23 cellular contexts compared by ENCODE assay signal in the genomic region with DNA sequence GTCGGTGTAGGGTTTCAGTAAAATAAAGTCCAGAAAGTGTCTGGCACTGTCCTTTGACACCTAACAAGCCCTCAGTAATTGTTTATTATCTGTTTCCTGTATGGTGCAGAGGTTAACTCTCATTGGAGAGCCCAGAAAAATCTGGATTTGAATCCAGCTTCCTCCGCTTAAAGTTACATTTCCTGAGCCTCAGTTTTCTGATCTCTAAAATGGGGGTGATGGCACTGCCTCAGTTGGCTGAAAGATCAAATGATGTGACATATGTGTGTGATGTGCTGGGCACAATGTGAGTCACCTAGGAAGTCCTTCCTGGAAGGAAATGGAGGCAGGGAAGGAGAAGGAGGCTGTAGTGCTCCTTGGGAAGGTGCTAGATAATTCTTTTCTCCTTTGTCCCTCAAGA. TPM values are rescaled to one million over a fixed set of nuclear protein-coding genes. Genes with fewer than 3 reads are reported as not detected.
DNase-seq lines count a peak whose midpoint lies in the region; TF ChIP-seq lines count a peak whose summit lies in the region.
"Had no signal": no experiment of that assay in that cellular context is flagged by ENCODE, and none has a peak within 500 bp of the region (broad histone marks: within the 10 kb centered on the region; RNA-seq: fewer than 3 reads in every experiment).

No MANE protein-coding gene starts in this region.

- H3K36me3 ChIP-seq in BLaER1 treated with 17β-estradiol and CSF1 and Interleukin-3, amounts not matched to agents 10 nM and 100 nM: no peaks in the 10 kb centered on the region
- H3K36me3 ChIP-seq in WERI-Rb-1: no peaks in the 10 kb centered on the region
- H3K36me3 ChIP-seq: BE2C, BLaER1 had no signal

- peaks cover 0 to 2% (median 0%) of the 10 kb centered on the region in 7 donors for H3K9me3 Mint-ChIP-seq in CD14-positive monocyte
- H3K9me3 Mint-ChIP-seq in dendritic cell treated with granulocyte-macrophage colony-stimulating factor and Interleukin-4, amounts not matched to agents 40 ng/mL and 50 ng/mL, for 4 days: no peaks in the 10 kb centered on the region
- peaks cover 5% of the 10 kb centered on the region for H3K9me3 Mint-ChIP-seq in type B pancreatic cell
- H3K9me3 Mint-ChIP-seq: CD4-positive, alpha-beta memory T cell; CD4-positive, CD25-positive, alpha-beta regulatory T cell; CD8-positive, alpha-beta memory T cell had no signal

- no peak overlapping the region for H3K4me3 ChIP-seq in BLaER1 treated with 17β-estradiol and CSF1 and Interleukin-3, amounts not matched to agents 10 nM and 100 nM
- no peak overlapping the region for H3K4me3 ChIP-seq in WERI-Rb-1 (ENCODE audit: low read depth, low read length)
- H3K4me3 ChIP-seq: BLaER1 had no signal

- peak overlapping the region in 2 of 11 experiments; percentile 3 to 24; a peak in 3 of 22 replicates for H3K9ac ChIP-seq in BLaER1 treated with 17β-estradiol and CSF1 and Interleukin-3, amounts not matched to agents 10 nM and 100 nM
- H3K9ac ChIP-seq: BLaER1 had no signal

- H3K4me1 ChIP-seq in BLaER1 treated with 17β-estradiol and CSF1 and Interleukin-3, amounts not matched to agents 10 nM and 100 nM: peaks cover 27 to 56% (median 40%) of the 10 kb centered on the region in 10 experiments
- H3K4me1 ChIP-seq: BE2C had no signal

- peak overlapping the region in 4 of 7 donors; percentile 72 to 93 (median 78) for H3K27ac Mint-ChIP-seq in CD14-positive monocyte
- peak overlapping the region; percentile 69 for H3K27ac Mint-ChIP-seq in dendritic cell treated with granulocyte-macrophage colony-stimulating factor and Interleukin-4, amounts not matched to agents 40 ng/mL and 50 ng/mL, for 4 days
- no peak overlapping the region for H3K27ac Mint-ChIP-seq in type B pancreatic cell
- H3K27ac Mint-ChIP-seq: CD4-positive, CD25-positive, alpha-beta regulatory T cell; CD8-positive, alpha-beta memory T cell had no signal

- no peak for TF ChIP-seq CTCF in CD14-positive monocyte (IDR thresholded peaks at IDR 0.05)
- TF ChIP-seq CTCF in WERI-Rb-1 (IDR thresholded peaks at IDR 0.05; ENCODE audit: low read depth, low read length): no peak
- no peak for TF ChIP-seq CTCF in type B pancreatic cell (conservative IDR thresholded peaks at IDR 0.05)

- H3K4me1 Mint-ChIP-seq in CD14-positive monocyte: peaks cover 40% of the 10 kb centered on the region
- peaks cover 44% of the 10 kb centered on the region for H3K4me1 Mint-ChIP-seq in dendritic cell treated with granulocyte-macrophage colony-stimulating factor and Interleukin-4, amounts not matched to agents 40 ng/mL and 50 ng/mL, for 4 days (ENCODE audit: low read depth)
- H3K4me1 Mint-ChIP-seq in type B pancreatic cell (ENCODE audit: unreplicated experiment): peaks cover 5% of the 10 kb centered on the region

- H3K36me3 Mint-ChIP-seq in CD14-positive monocyte: no peaks in the 10 kb centered on the region
- H3K36me3 Mint-ChIP-seq in dendritic cell treated with granulocyte-macrophage colony-stimulating factor and Interleukin-4, amounts not matched to agents 40 ng/mL and 50 ng/mL, for 4 days (ENCODE audit: low read depth): no peaks in the 10 kb centered on the region
- H3K36me3 Mint-ChIP-seq in type B pancreatic cell: no peaks in the 10 kb centered on the region
- H3K36me3 Mint-ChIP-seq: CD4-positive, alpha-beta memory T cell; CD4-positive, CD25-positive, alpha-beta regulatory T cell; CD8-positive, alpha-beta memory T cell had no signal

- no peaks in the 10 kb centered on the region for H3K9me3 ChIP-seq in BLaER1 treated with 17β-estradiol and CSF1 and Interleukin-3, amounts not matched to agents 10 nM and 100 nM (replicated peaks in 1 of 11)
- no peaks in the 10 kb centered on the region for H3K9me3 ChIP-seq in WERI-Rb-1 (ENCODE audit: severe bottlenecking)
- H3K9me3 ChIP-seq: BE2C, BLaER1 had no signal

- H3K4me3 Mint-ChIP-seq in CD14-positive monocyte: no peak overlapping the region
- H3K4me3 Mint-ChIP-seq in dendritic cell treated with granulocyte-macrophage colony-stimulating factor and Interleukin-4, amounts not matched to agents 40 ng/mL and 50 ng/mL, for 4 days: no peak overlapping the region
- no peak overlapping the region for H3K4me3 Mint-ChIP-seq in type B pancreatic cell
- H3K4me3 Mint-ChIP-seq: CD4-positive, alpha-beta memory T cell; CD4-positive, CD25-positive, alpha-beta regulatory T cell; CD8-positive, alpha-beta memory T cell had no signal

- intact Hi-C loops in CD14-positive monocyte (cut with micrococcal nuclease): loop anchor here (5.0 to 10.0 kb wide), 2 partner anchors 223 to 310 kb away; no protein-coding TSS in a partner anchor
- intact Hi-C loops in dendritic cell treated with granulocyte-macrophage colony-stimulating factor and Interleukin-4, amounts not matched to agents 40 ng/mL and 50 ng/mL, for 4 days (cut with micrococcal nuclease): loop anchor here (5.0 to 10.0 kb wide), 2 partner anchors 93 to 325 kb away; no protein-coding TSS in a partner anchor

- H3K27me3 Mint-ChIP-seq in CD14-positive monocyte (ENCODE audit: low read depth in 3 of 3): peaks cover 0 to 2% (median 2%) of the 10 kb centered on the region in 3 donors
- H3K27me3 Mint-ChIP-seq in dendritic cell treated with granulocyte-macrophage colony-stimulating factor and Interleukin-4, amounts not matched to agents 40 ng/mL and 50 ng/mL, for 4 days: no peaks in the 10 kb centered on the region
- peaks cover 15% of the 10 kb centered on the region for H3K27me3 Mint-ChIP-seq in type B pancreatic cell

- DNase-seq in CD14-positive monocyte (ENCODE audit: low spot score) (no peak), WERI-Rb-1 (no peak), UCSD-AML1 (lab: John Stamatoyannopoulos, UW; ENCODE audit: unreplicated experiment) (no peak), type B pancreatic cell (ENCODE audit: extremely low spot score, unreplicated experiment) (no peak), GDM1 (lab: John Stamatoyannopoulos, UW) (no peak)
- no peak for DNase-seq in effector CD4-positive, alpha-beta T cell
- DNase-seq: 8988T; ACHN; BE2C; CD4-positive, alpha-beta memory T cell; CD4-positive, CD25-positive, alpha-beta regulatory T cell; CD8-positive, alpha-beta memory T cell; COR-L47; DMS 273 treated with DMSO at 0.1 percent for 48 hours; DMS153; DMS53; DMS79; DND-41; EL had no signal

- peak overlapping the region in 7 of 11 experiments; percentile 10 to 69 (median 42); a peak in 9 of 22 replicates for H3K27ac ChIP-seq in BLaER1 treated with 17β-estradiol and CSF1 and Interleukin-3, amounts not matched to agents 10 nM and 100 nM
- H3K27ac ChIP-seq in WERI-Rb-1: peak overlapping the region; percentile 90
- H3K27ac ChIP-seq: BLaER1, C4-2B had no signal

- H3K4me2 ChIP-seq in BLaER1 treated with 17β-estradiol and CSF1 and Interleukin-3, amounts not matched to agents 10 nM and 100 nM: peak overlapping the region in 3 of 11 experiments; percentile 43 to 58 (median 53); a peak in 4 of 22 replicates
- H3K4me2 ChIP-seq: BLaER1 had no signal

- no peaks in the 10 kb centered on the region for H4K20me1 ChIP-seq in BLaER1 treated with 17β-estradiol and CSF1 and Interleukin-3, amounts not matched to agents 10 nM and 100 nM
- H4K20me1 ChIP-seq: BLaER1 had no signal

- H3K27me3 ChIP-seq in BLaER1 treated with 17β-estradiol and CSF1 and Interleukin-3, amounts not matched to agents 10 nM and 100 nM: no peaks in the 10 kb centered on the region
- no peaks in the 10 kb centered on the region for H3K27me3 ChIP-seq in WERI-Rb-1 (ENCODE audit: insufficient read depth, low read depth, severe bottlenecking)
- H3K27me3 ChIP-seq: BE2C, BLaER1 had no signal

RNA-seq across cellular contexts. Expression of a gene that starts 14.7 kb away (rescaled TPM):
- 10 to 100 TPM in 1 of 2 donors, 1 to 10 TPM in 1; 8.2 to 10.5 TPM for polyA plus RNA-seq in CD14-positive monocyte
- total RNA-seq in type B pancreatic cell (ENCODE audit: low replicate concordance): 7.4 and 9.4 TPM in 2 replicates
